ENCODE assay signal across 8 cellular contexts in the genomic region with DNA sequence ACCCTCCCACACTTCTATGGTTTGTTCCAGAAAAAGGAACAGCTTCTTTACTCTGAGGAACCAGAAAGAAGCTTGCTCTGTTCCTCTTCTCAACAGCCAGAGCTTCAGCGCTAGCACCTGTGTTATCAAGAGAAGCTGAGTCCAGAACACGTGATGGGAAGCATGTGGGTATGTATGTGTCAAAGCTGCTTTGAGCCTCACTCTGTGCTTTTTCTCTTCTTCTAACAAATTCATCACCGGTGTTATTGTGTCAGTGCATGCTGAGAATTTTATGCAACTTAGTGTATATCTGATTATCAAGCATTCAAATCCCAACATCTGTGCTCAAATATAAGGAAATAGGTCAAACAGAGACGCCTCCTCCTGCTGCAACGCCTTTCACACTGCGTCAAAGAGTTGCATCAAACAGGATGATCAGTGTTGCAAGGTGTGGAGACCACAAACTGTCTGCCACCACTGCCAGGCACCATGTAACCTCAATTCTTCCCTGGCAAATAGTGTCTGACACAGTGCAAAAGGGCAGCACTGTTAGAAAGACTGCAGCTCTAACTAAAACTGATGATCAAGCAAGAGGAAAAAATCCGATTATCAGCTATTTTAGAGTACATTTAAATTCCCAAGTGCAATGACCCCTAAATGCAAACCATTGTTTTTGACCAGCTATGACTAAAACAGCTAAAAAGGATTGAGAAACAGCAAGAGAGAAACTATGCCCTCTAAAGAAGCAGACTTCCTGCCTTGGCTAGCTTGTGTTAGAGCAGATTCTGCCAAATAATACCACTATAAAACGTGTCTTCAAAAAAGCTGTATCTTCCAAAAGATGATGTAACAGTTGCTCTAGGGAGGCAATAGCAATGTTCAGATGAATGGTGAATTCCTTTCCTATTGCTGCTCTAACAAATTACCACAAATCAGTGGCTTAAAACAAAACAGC.
DNase-seq lines count a peak whose midpoint lies in the region; ATAC-seq, FAIRE-seq and TF ChIP-seq lines count a peak whose summit lies in the region.

No MANE protein-coding gene starts in this region.

- H3K4me1 Mint-ChIP-seq in activated CD8-positive, alpha-beta T cell treated with anti-CD3 and anti-CD28 coated beads for 36 hours (ENCODE audit: low read depth), result peaks cover 43% of the 10 kb centered on the region

- intact Hi-C loops in activated CD8-positive, alpha-beta T cell treated with anti-CD3 and anti-CD28 coated beads for 36 hours (cut with micrococcal nuclease), result loop anchor here (5.0 kb wide), 1 partner anchor 128 kb away; no protein-coding TSS in a partner anchor
- intact Hi-C loops in kidney (cut with DNase I), result no loop called here

- no peak for TF ChIP-seq CTCF in activated CD8-positive, alpha-beta T cell treated with anti-CD3 and anti-CD28 coated beads for 36 hours (IDR thresholded peaks at IDR 0.05)
- TF ChIP-seq CTCF in kidney (IDR thresholded peaks at IDR 0.05; ENCODE audit: borderline replicate concordance, extremely low read depth, insufficient read depth), result no peak

- H3K27ac Mint-ChIP-seq in activated CD8-positive, alpha-beta T cell treated with anti-CD3 and anti-CD28 coated beads for 36 hours, result peak overlapping the region; percentile 94

- POLR2A ChIA-PET in activated CD8-positive, alpha-beta T cell treated with anti-CD3 and anti-CD28 coated beads for 36 hours (lab: Charles Lee), result interaction anchor here (0.8 to 1.6 kb wide), 11 partner anchors 9 to 244 kb away, joined by 3 to 5 read pairs (median 4); partner anchors contain the start of genes LCP1 and ZC3H13

- H3K27ac ChIP-seq in KOPT-K1 (ENCODE audit: low read depth, low read length, poor library complexity, severe bottlenecking), result peak overlapping the region; percentile 95
- peak overlapping the region; percentile 99 for H3K27ac ChIP-seq in epithelial cell of prostate
- no peak overlapping the region for H3K27ac ChIP-seq in kidney (ENCODE audit: low read depth in 2 of 2, low read length in 2 of 2)

- peak overlapping the region in 1 of 2 donors; percentile 25 for H3K4me3 ChIP-seq in kidney (ENCODE audit: low read length in 2 of 2)

- FAIRE-seq in kidney (lab: Jason Lieb, UNC), result no peak

- H3K36me3 ChIP-seq in KOPT-K1 (ENCODE audit: insufficient read depth, low read length) (no peaks in the 10 kb centered on the region; the same call in 1 of the 2 replicates), kidney (ENCODE audit: control insufficient read depth in 1 of 2, insufficient read depth in 2 of 2, low read length in 2 of 2) (no peaks in the 10 kb centered on the region)

- CTCF ChIA-PET in activated CD8-positive, alpha-beta T cell treated with anti-CD3 and anti-CD28 coated beads for 36 hours (lab: Charles Lee), result interaction anchor here (0.8 to 2.8 kb wide), 11 partner anchors 9 to 136 kb away, joined by 3 to 18 read pairs (median 5); no protein-coding TSS in a partner anchor

- no peak overlapping the region for H3K9ac ChIP-seq in kidney (ENCODE audit: low read length in 2 of 2)

- peak; percentile 74 for ATAC-seq in GM19395 (IDR thresholded peaks at IDR 0.05; ENCODE audit: unreplicated experiment)
- ATAC-seq in activated CD8-positive, alpha-beta T cell treated with anti-CD3 and anti-CD28 coated beads for 36 hours, result peak; percentile 86
- no peak for ATAC-seq in HG02970 (IDR thresholded peaks at IDR 0.05; ENCODE audit: low FRiP score, unreplicated experiment)

- H3K9me3 Mint-ChIP-seq in activated CD8-positive, alpha-beta T cell treated with anti-CD3 and anti-CD28 coated beads for 36 hours, result peaks cover 12% of the 10 kb centered on the region

- H3K9me3 ChIP-seq in KOPT-K1 (ENCODE audit: insufficient read depth, low read length, poor library complexity, severe bottlenecking) (peaks cover 7% of the 10 kb centered on the region), kidney (ENCODE audit: control insufficient read depth in 1 of 2, low read length in 2 of 2) (no peaks in the 10 kb centered on the region)

- peaks cover 19% of the 10 kb centered on the region for H3K36me3 Mint-ChIP-seq in activated CD8-positive, alpha-beta T cell treated with anti-CD3 and anti-CD28 coated beads for 36 hours (ENCODE audit: low read depth)

- H3K4me3 Mint-ChIP-seq in activated CD8-positive, alpha-beta T cell treated with anti-CD3 and anti-CD28 coated beads for 36 hours, result peak overlapping the region; percentile 52

- DNase-seq in activated CD8-positive, alpha-beta T cell treated with anti-CD3 and anti-CD28 coated beads for 36 hours, result peak; percentile 81
- no peak for DNase-seq in epithelial cell of prostate (ENCODE audit: low read depth, low spot score)
- peak; percentile 46 for DNase-seq in pulmonary artery endothelial cell (ENCODE audit: low read depth, low spot score)
- no peak for DNase-seq in T1000 (lab: John Stamatoyannopoulos, UW)
- no peak for DNase-seq in kidney

- H3K27me3 Mint-ChIP-seq in activated CD8-positive, alpha-beta T cell treated with anti-CD3 and anti-CD28 coated beads for 36 hours, result no peaks in the 10 kb centered on the region

- peaks cover 0 to 7% of the 10 kb centered on the region in 2 donors for H3K4me1 ChIP-seq in kidney (ENCODE audit: control insufficient read depth in 1 of 2, insufficient read depth in 1 of 2, low read depth in 1 of 2, low read length in 2 of 2)

Comparison
In these comparisons a context has a peak if more than half of its experiments do, and no peak if none do; other contexts are left out.
1. H3K27ac ChIP-seq: peak in KOPT-K1 (single experiment) and epithelial cell of prostate (single experiment); none in kidney (0 of 2).
2. DNase-seq: peak in activated CD8-positive, alpha-beta T cell treated with anti-CD3 and anti-CD28 coated beads for 36 hours (single experiment) and pulmonary artery endothelial cell (single experiment); none in epithelial cell of prostate (single experiment), T1000 (single experiment) and kidney (single experiment).